Comparison of ENCODE assay signal across 8 cellular contexts in genomic region chr20:13638496-13639477, GRCh38. TPM values are rescaled to one million over a fixed set of nuclear protein-coding genes. Genes with fewer than 3 reads are reported as not detected.
DNase-seq lines count a peak whose midpoint lies in the region; ATAC-seq and TF ChIP-seq lines count a peak whose summit lies in the region.

Gene TASP1, minus strand, starts transcription at chr20:13638932. Its CDS starts 8,854 bp downstream, at chr20:13630078.

- peak; percentile 95 for DNase-seq in EL
- DNase-seq in H4 (ENCODE audit: low spot score), result peak; percentile 97
- peak; percentile 98 for DNase-seq in LoVo (ENCODE audit: low spot score)
- DNase-seq in RWPE2 (ENCODE audit: low spot score), result peak; percentile 99
- peak; percentile 96 for DNase-seq in activated effector memory CD4-positive, alpha-beta T cell treated with Interleukin-2 at 50 U/mL for 16 hours
- peak; percentile 94 for DNase-seq in fibroblast of the aortic adventitia (ENCODE audit: low read depth)
- DNase-seq in nephron progenitor cell, result peak; percentile 93
- peak; percentile 91 to 96 for DNase-seq in stimulated activated naive CD8-positive, alpha-beta T cell treated with anti-CD3 and anti-CD28 coated beads, Interleukin-15, amount 100 ng/mL, for 72 hours

- H3K36me3 Mint-ChIP-seq in nephron progenitor cell (ENCODE audit: low read depth), result peaks cover 24% of the 10 kb centered on the region

- peaks cover 24% of the 10 kb centered on the region for H3K27me3 Mint-ChIP-seq in nephron progenitor cell (ENCODE audit: low read depth, poor library complexity)
- H3K27me3 Mint-ChIP-seq in stimulated activated naive CD8-positive, alpha-beta T cell treated with anti-CD3 and anti-CD28 coated beads, Interleukin-15, amount 100 ng/mL, for 72 hours, result peaks cover 15% of the 10 kb centered on the region

- peak within 1 kb of the TSS; percentile 99 for H3K27ac Mint-ChIP-seq in nephron progenitor cell
- peak within 1 kb of the TSS; percentile 94 for H3K27ac Mint-ChIP-seq in stimulated activated naive CD8-positive, alpha-beta T cell treated with anti-CD3 and anti-CD28 coated beads, Interleukin-15, amount 100 ng/mL, for 72 hours

- ATAC-seq in RWPE2 (ENCODE audit: low read depth), result peak; percentile 96
- peak; percentile 99 for ATAC-seq in stimulated activated naive CD8-positive, alpha-beta T cell treated with anti-CD3 and anti-CD28 coated beads, Interleukin-15, amount 100 ng/mL, for 72 hours

- H3K4me3 ChIP-seq in RWPE2 (ENCODE audit: severe bottlenecking) (peak within 1 kb of the TSS; percentile 81), fibroblast of the aortic adventitia (ENCODE audit: low read depth, low read length) (peak within 1 kb of the TSS; percentile 97)

- peaks cover 14% of the 10 kb centered on the region for H3K9me3 Mint-ChIP-seq in nephron progenitor cell
- H3K9me3 Mint-ChIP-seq in stimulated activated naive CD8-positive, alpha-beta T cell treated with anti-CD3 and anti-CD28 coated beads, Interleukin-15, amount 100 ng/mL, for 72 hours, result no peaks in the 10 kb centered on the region

- H3K27ac ChIP-seq in RWPE2 (ENCODE audit: poor library complexity, severe bottlenecking), result peak within 1 kb of the TSS; percentile 70

- no peaks in the 10 kb centered on the region for H3K9me3 ChIP-seq in RWPE2 (ENCODE audit: severe bottlenecking)

- H3K4me1 Mint-ChIP-seq in nephron progenitor cell, result peaks cover 23% of the 10 kb centered on the region
- H3K4me1 Mint-ChIP-seq in stimulated activated naive CD8-positive, alpha-beta T cell treated with anti-CD3 and anti-CD28 coated beads, Interleukin-15, amount 100 ng/mL, for 72 hours, result peaks cover 43% of the 10 kb centered on the region

- peak within 1 kb of the TSS; percentile 98 for H3K4me3 Mint-ChIP-seq in nephron progenitor cell
- H3K4me3 Mint-ChIP-seq in stimulated activated naive CD8-positive, alpha-beta T cell treated with anti-CD3 and anti-CD28 coated beads, Interleukin-15, amount 100 ng/mL, for 72 hours, result peak within 1 kb of the TSS; percentile 97 to 99

- no peaks in the 10 kb centered on the region for H3K27me3 ChIP-seq in RWPE2 (ENCODE audit: insufficient read depth, poor library complexity, severe bottlenecking)

- peaks cover 12% of the 10 kb centered on the region for H3K4me1 ChIP-seq in RWPE2 (ENCODE audit: insufficient read depth, poor library complexity, severe bottlenecking)

- H3K36me3 ChIP-seq in RWPE2 (ENCODE audit: low read depth), result no peaks in the 10 kb centered on the region

- no peak for TF ChIP-seq CTCF in RWPE2 (IDR thresholded peaks at IDR 0.05; ENCODE audit: poor library complexity, severe bottlenecking)
- no peak for TF ChIP-seq CTCF in fibroblast of the aortic adventitia (IDR thresholded peaks at IDR 0.05; ENCODE audit: insufficient read depth, low read length)
- no peak for TF ChIP-seq CTCF in nephron progenitor cell (IDR thresholded peaks at IDR 0.05)

RNA-seq across cellular contexts. Expression of gene TASP1, which starts in this region (rescaled TPM):
- 10.8 and 11.2 TPM in 2 replicates for total RNA-seq in H4 (2014; rRNA removed; shearing (Covaris generic))
- total RNA-seq in fibroblast of the aortic adventitia (ENCODE audit: low replicate concordance), result 6.5 and 11.3 TPM in 2 replicates

Comparison
In these comparisons a context has a peak if more than half of its experiments do, and no peak if none do; other contexts are left out.
1. Peak in every context shown above with its lines: DNase-seq, ATAC-seq, H3K4me3 ChIP-seq and H3K27ac ChIP-seq.